ENCODE assay signal across 10 cellular contexts in genomic region chr14:63292805-63293204, GRCh38. TPM values are rescaled to one million over a fixed set of nuclear protein-coding genes. Genes with fewer than 3 reads are reported as not detected.
"Had no signal": no experiment of that assay in that cellular context is flagged by ENCODE, and none has a peak within 500 bp of the region (broad histone marks: within the 10 kb centered on the region; RNA-seq: fewer than 3 reads in every experiment).

No MANE protein-coding gene starts in this region.

- H3K4me1 ChIP-seq: HAP-1 had no signal

- H3K4me3 Mint-ChIP-seq: GM23338, H9, HFFc6 had no signal

- DNase-seq: GM23248, GOT3, H7, H9, HCEC 1CT, HFFc6 had no signal

- H3K9me3 ChIP-seq: HAP-1 had no signal

- H3K9me3 Mint-ChIP-seq: GM23338, H9, HFFc6 had no signal

- H3K36me3 ChIP-seq: HAP-1 had no signal

- H2AFZ ChIP-seq: GM23248, GM23338 had no signal

- H3K27ac ChIP-seq: GM23248 had no signal

- H3K9ac ChIP-seq: GM23248 had no signal

- H3K4me3 ChIP-seq: GM23248, GM23338, HAP-1 had no signal

- H3K27ac Mint-ChIP-seq: GM23338, H9, HFFc6 had no signal

- H3K4me2 ChIP-seq: GM23338 had no signal

RNA-seq across cellular contexts. Expression of gene GPHB5, which starts 25.9 kb away (rescaled TPM):
- total RNA-seq: GM23248, GM23338, H1, H4, H7, H9, HFFc6 had no signal
- polyA plus RNA-seq: GM23248, GM23338, H1 had no signal
